Comparison of ENCODE assay signal across 9 cellular contexts in the genomic region with DNA sequence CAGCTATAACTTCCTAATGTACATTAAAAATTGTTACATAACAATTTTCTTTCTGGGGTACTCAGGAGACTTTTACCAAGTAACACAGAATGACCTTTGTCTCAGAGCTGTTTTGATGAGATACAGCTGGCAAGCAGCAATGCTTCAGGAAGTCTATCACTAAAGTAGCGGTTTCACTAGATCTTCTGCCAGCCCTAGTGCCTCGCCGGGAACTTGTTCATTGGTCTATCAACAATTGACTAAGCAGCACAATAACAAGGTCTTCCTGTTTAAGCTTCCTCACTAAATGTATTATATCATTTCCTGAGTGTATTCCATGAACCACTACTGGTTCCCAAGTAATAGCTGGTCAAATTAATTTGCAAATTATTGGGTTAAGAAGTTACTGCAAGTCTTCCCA.
DNase-seq lines count a peak whose midpoint lies in the region; ATAC-seq and TF ChIP-seq lines count a peak whose summit lies in the region.
"Had no signal": no experiment of that assay in that cellular context is flagged by ENCODE, and none has a peak within 500 bp of the region (broad histone marks: within the 10 kb centered on the region; RNA-seq: fewer than 3 reads in every experiment).

No MANE protein-coding gene starts in this region.

- H3K4me3 Mint-ChIP-seq in CD4-positive, CD25-positive, alpha-beta regulatory T cell = peak overlapping the region in 3 of 4 donors; percentile 53 to 65 (median 55)
- peak overlapping the region; percentile 9 for H3K4me3 Mint-ChIP-seq in natural killer cell treated with Interleukin-12 subunit alpha and Interleukin-12 subunit beta and Interleukin-15 and Interleukin-18, amount 100 ng/mL, for 72 hours
- H3K4me3 Mint-ChIP-seq: brain had no signal

- no peaks in the 10 kb centered on the region for H3K27me3 Mint-ChIP-seq in CD4-positive, CD25-positive, alpha-beta regulatory T cell
- H3K27me3 Mint-ChIP-seq in natural killer cell treated with Interleukin-12 subunit alpha and Interleukin-12 subunit beta and Interleukin-15 and Interleukin-18, amount 100 ng/mL, for 72 hours = no peaks in the 10 kb centered on the region
- H3K27me3 Mint-ChIP-seq: brain had no signal

- peaks cover 29% of the 10 kb centered on the region for H3K36me3 Mint-ChIP-seq in CD4-positive, CD25-positive, alpha-beta regulatory T cell
- H3K36me3 Mint-ChIP-seq in natural killer cell treated with Interleukin-12 subunit alpha and Interleukin-12 subunit beta and Interleukin-15 and Interleukin-18, amount 100 ng/mL, for 72 hours = peaks cover 16% of the 10 kb centered on the region

- peak overlapping the region; percentile 71 to 79 (median 78) for H3K27ac Mint-ChIP-seq in CD4-positive, CD25-positive, alpha-beta regulatory T cell
- H3K27ac Mint-ChIP-seq in natural killer cell treated with Interleukin-12 subunit alpha and Interleukin-12 subunit beta and Interleukin-15 and Interleukin-18, amount 100 ng/mL, for 72 hours = peak overlapping the region in 1 of 2 donors; percentile 52
- H3K27ac Mint-ChIP-seq: brain had no signal

- no peaks in the 10 kb centered on the region for H3K9me3 ChIP-seq in CD4-positive, CD25-positive, alpha-beta regulatory T cell (ENCODE audit: control insufficient read depth in 2 of 2, low read length in 2 of 2)

- peaks cover 45% of the 10 kb centered on the region for H3K4me1 ChIP-seq in CD4-positive, CD25-positive, alpha-beta regulatory T cell (ENCODE audit: control insufficient read depth, insufficient read depth, low read length, poor library complexity, severe bottlenecking)

- in situ Hi-C loops in astrocyte of the cerebellum (cut with HindIII; ENCODE audit: low sequenced_read_pairs) = no loop called here

- peaks cover 0 to 2% (median 0%) of the 10 kb centered on the region in 7 donors for H3K9me3 Mint-ChIP-seq in CD4-positive, CD25-positive, alpha-beta regulatory T cell
- H3K9me3 Mint-ChIP-seq in natural killer cell treated with Interleukin-12 subunit alpha and Interleukin-12 subunit beta and Interleukin-15 and Interleukin-18, amount 100 ng/mL, for 72 hours = no peaks in the 10 kb centered on the region

- peaks cover 19% of the 10 kb centered on the region for H3K36me3 ChIP-seq in CD4-positive, CD25-positive, alpha-beta regulatory T cell (ENCODE audit: control insufficient read depth, insufficient read depth, low read length)

- H3K27ac ChIP-seq in CD4-positive, CD25-positive, alpha-beta regulatory T cell (ENCODE audit: insufficient read depth, low read length, poor library complexity, severe bottlenecking) = peak overlapping the region; percentile 68

- peak; percentile 97 to 99 for ATAC-seq in CD4-positive, CD25-positive, alpha-beta regulatory T cell (ENCODE audit: low read depth in 2 of 2)
- ATAC-seq in GM21723 (IDR thresholded peaks at IDR 0.05; ENCODE audit: unreplicated experiment) (peak; percentile 69), GM19328 (IDR thresholded peaks at IDR 0.05; ENCODE audit: unreplicated experiment) (no peak)
- peak; percentile 66 to 87 for ATAC-seq in natural killer cell treated with Interleukin-12 subunit alpha and Interleukin-12 subunit beta and Interleukin-15 and Interleukin-18, amount 100 ng/mL, for 72 hours

- H3K27me3 ChIP-seq in CD4-positive, CD25-positive, alpha-beta regulatory T cell (ENCODE audit: control insufficient read depth, insufficient read depth, low read length) = no peaks in the 10 kb centered on the region

- peak; percentile 23 to 86 (median 57) for DNase-seq in CD4-positive, CD25-positive, alpha-beta regulatory T cell
- peak; percentile 35 for DNase-seq in RPMI7951 (ENCODE audit: low read depth)
- peak; percentile 29 for DNase-seq in astrocyte of the cerebellum (ENCODE audit: low read depth)
- no peak for DNase-seq in natural killer cell treated with Interleukin-12 subunit alpha and Interleukin-12 subunit beta and Interleukin-15 and Interleukin-18, amount 100 ng/mL, for 72 hours (ENCODE audit: low spot score)
- DNase-seq in GOT3 (lab: John Stamatoyannopoulos, UW) = no peak
- DNase-seq in DMS79 treated with DMSO at 0.1 percent for 48 hours (lab: John Stamatoyannopoulos, UW) = no peak

- peaks cover 47 to 85% (median 70%) of the 10 kb centered on the region in 4 donors for H3K4me1 Mint-ChIP-seq in CD4-positive, CD25-positive, alpha-beta regulatory T cell
- H3K4me1 Mint-ChIP-seq in natural killer cell treated with Interleukin-12 subunit alpha and Interleukin-12 subunit beta and Interleukin-15 and Interleukin-18, amount 100 ng/mL, for 72 hours (ENCODE audit: low read depth in 2 of 2) = peaks cover 38 to 54% of the 10 kb centered on the region in 2 donors

- TF ChIP-seq CTCF in astrocyte of the cerebellum (IDR thresholded peaks at IDR 0.05; ENCODE audit: low read depth, low read length, missing control alignments) = no peak

- H3K4me3 ChIP-seq in CD4-positive, CD25-positive, alpha-beta regulatory T cell (ENCODE audit: low read depth, low read length) = peak overlapping the region; percentile 66
- H3K4me3 ChIP-seq in astrocyte of the cerebellum (ENCODE audit: low read depth, low read length) = no peak overlapping the region

Comparison
In these comparisons a context has a peak if more than half of its experiments do, and no peak if none do; other contexts are left out.
1. DNase-seq: peak in CD4-positive, CD25-positive, alpha-beta regulatory T cell (3 of 3), RPMI7951 (single experiment) and astrocyte of the cerebellum (single experiment); none in natural killer cell treated with Interleukin-12 subunit alpha and Interleukin-12 subunit beta and Interleukin-15 and Interleukin-18, amount 100 ng/mL, for 72 hours (single experiment), GOT3 (single experiment) and DMS79 treated with DMSO at 0.1 percent for 48 hours (single experiment).